8 cellular contexts compared by ENCODE assay signal in the genomic region with DNA sequence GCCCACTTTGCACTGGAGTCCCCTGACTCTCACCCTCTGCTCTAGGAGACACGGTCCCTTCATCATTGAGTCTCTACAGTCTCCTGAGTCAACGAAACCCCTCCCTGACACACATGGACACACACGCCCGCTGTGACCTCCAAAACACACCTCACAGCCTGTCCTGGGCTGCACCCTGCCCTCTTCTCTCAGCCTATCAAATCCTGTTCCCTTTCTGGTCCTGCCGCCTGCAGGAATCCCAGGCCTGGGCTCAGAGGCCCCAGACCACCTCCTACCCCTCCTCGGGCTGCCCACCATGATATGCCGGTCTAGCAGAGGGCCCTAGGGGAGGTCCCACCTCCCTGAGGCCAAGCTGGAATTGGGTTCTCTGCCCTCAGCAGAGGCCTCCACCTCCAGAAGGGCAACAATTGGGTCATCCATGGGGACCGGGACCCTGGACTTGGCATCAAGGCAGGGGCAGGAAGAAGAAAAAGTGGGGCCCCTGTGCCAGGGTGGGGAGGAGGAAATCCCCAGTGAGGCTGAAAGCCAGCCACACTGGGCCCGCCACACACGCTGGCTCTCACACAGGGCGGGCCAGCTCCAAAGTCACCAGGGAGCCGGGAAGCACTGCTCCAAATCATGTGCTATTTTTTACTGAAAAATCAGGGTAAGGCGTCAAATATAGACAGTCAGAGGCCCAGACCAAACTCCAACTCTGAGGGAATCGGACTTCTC. TPM values are rescaled to one million over a fixed set of nuclear protein-coding genes. Genes with fewer than 3 reads are reported as not detected.
A peak's percentile ranks its signal among the peaks of the same experiment; 100 is the strongest.
DNase-seq lines count a peak whose midpoint lies in the region; TF ChIP-seq lines count a peak whose summit lies in the region.

No MANE protein-coding gene starts in this region.

- intact Hi-C loops in activated CD4-positive, alpha-beta memory T cell treated with anti-CD3 and anti-CD28 coated beads for 36 hours (cut with micrococcal nuclease): loop anchor here (2.0 to 5.0 kb wide), 2 partner anchors 14 to 90 kb away; partner anchors contain the start of gene ITGA3

- H3K4me3 ChIP-seq in GM12875 (ENCODE audit: low read depth, low read length): peak overlapping the region; percentile 85
- peak overlapping the region; percentile 88 for H3K4me3 ChIP-seq in cardiac muscle cell
- H3K4me3 ChIP-seq in skeletal muscle tissue (ENCODE audit: low read length in 3 of 3): peak overlapping the region; percentile 69 to 81 (median 76)

- peak; percentile 31 for DNase-seq in activated CD4-positive, alpha-beta memory T cell treated with anti-CD3 and anti-CD28 coated beads for 36 hours
- DNase-seq in cardiac muscle cell (ENCODE audit: low read depth in 1 of 2, low spot score in 1 of 2) (no peak), NCI-H1092 (lab: John Stamatoyannopoulos, UW) (no peak), A172 (ENCODE audit: low spot score) (no peak), NCI-H345 (lab: John Stamatoyannopoulos, UW) (no peak), NOMO-1 (lab: John Stamatoyannopoulos, UW; ENCODE audit: unreplicated experiment in 2 of 2) (no peak)

- peak overlapping the region; percentile 69 to 84 (median 81) for H3K9ac ChIP-seq in skeletal muscle tissue (ENCODE audit: low read depth in 1 of 3, low read length in 3 of 3)

- POLR2A ChIA-PET in activated CD4-positive, alpha-beta memory T cell treated with anti-CD3 and anti-CD28 coated beads for 36 hours (lab: Charles Lee): no interaction called here

- H3K4me1 ChIP-seq in cardiac muscle cell (ENCODE audit: low read depth): peaks cover 10% of the 10 kb centered on the region
- H3K4me1 ChIP-seq in skeletal muscle tissue (ENCODE audit: control insufficient read depth in 3 of 3, insufficient read depth in 3 of 3, low read length in 3 of 3): peaks cover 57 to 68% (median 61%) of the 10 kb centered on the region in 3 donors

- CTCF ChIA-PET in activated CD4-positive, alpha-beta memory T cell treated with anti-CD3 and anti-CD28 coated beads for 36 hours (lab: Charles Lee): interaction anchor here (0.8 to 6.2 kb wide), 9 partner anchors 8 to 53 kb away, joined by 3 to 82 read pairs (median 4); partner anchors contain the start of gene SAMD14

- H3K27ac Mint-ChIP-seq in activated CD4-positive, alpha-beta memory T cell treated with anti-CD3 and anti-CD28 coated beads for 36 hours: peak overlapping the region; percentile 95

- peak overlapping the region; percentile 91 for H3K4me3 Mint-ChIP-seq in activated CD4-positive, alpha-beta memory T cell treated with anti-CD3 and anti-CD28 coated beads for 36 hours

- H3K9me3 Mint-ChIP-seq in activated CD4-positive, alpha-beta memory T cell treated with anti-CD3 and anti-CD28 coated beads for 36 hours: no peaks in the 10 kb centered on the region

- no peaks in the 10 kb centered on the region for H3K9me3 ChIP-seq in cardiac muscle cell (ENCODE audit: low read depth)
- H3K9me3 ChIP-seq in skeletal muscle tissue (ENCODE audit: control insufficient read depth in 3 of 3, low read length in 3 of 3): no peaks in the 10 kb centered on the region

- H3K27me3 ChIP-seq in cardiac muscle cell (no peaks in the 10 kb centered on the region), skeletal muscle tissue (ENCODE audit: control insufficient read depth in 3 of 3, insufficient read depth in 3 of 3, low read length in 3 of 3) (no peaks in the 10 kb centered on the region)

- peaks cover 56% of the 10 kb centered on the region for H3K4me1 Mint-ChIP-seq in activated CD4-positive, alpha-beta memory T cell treated with anti-CD3 and anti-CD28 coated beads for 36 hours (ENCODE audit: low read depth)

- H3K27ac ChIP-seq in cardiac muscle cell (no peak overlapping the region), skeletal muscle tissue (ENCODE audit: low read depth, low read length) (peak overlapping the region; percentile 81)

- no peaks in the 10 kb centered on the region for H3K27me3 Mint-ChIP-seq in activated CD4-positive, alpha-beta memory T cell treated with anti-CD3 and anti-CD28 coated beads for 36 hours

- H3K36me3 Mint-ChIP-seq in activated CD4-positive, alpha-beta memory T cell treated with anti-CD3 and anti-CD28 coated beads for 36 hours: peaks cover 47% of the 10 kb centered on the region

- TF ChIP-seq CTCF in GM12875 (IDR thresholded peaks at IDR 0.05; ENCODE audit: borderline replicate concordance, insufficient read depth, low read depth, low read length) (no peak), cardiac muscle cell (IDR thresholded peaks at IDR 0.05; ENCODE audit: low read depth, low read length) (no peak)

- peaks cover 20% of the 10 kb centered on the region for H3K36me3 ChIP-seq in cardiac muscle cell
- peaks cover 15 to 32% (median 29%) of the 10 kb centered on the region in 3 donors for H3K36me3 ChIP-seq in skeletal muscle tissue (ENCODE audit: control insufficient read depth in 3 of 3, insufficient read depth in 3 of 3, low read length in 3 of 3)

RNA-seq across cellular contexts. Expression of gene PPP1R9B, which starts 3.4 kb away (rescaled TPM):
- total RNA-seq in activated CD4-positive, alpha-beta memory T cell treated with anti-CD3 and anti-CD28 coated beads for 36 hours: 10 to 100 TPM; 84.3 to 86.1 TPM
- 45.6 and 59.4 TPM in 2 replicates for total RNA-seq in cardiac muscle cell
- 6.0 and 6.2 TPM in 2 replicates for polyA plus RNA-seq in cardiac muscle cell
- total RNA-seq in skeletal muscle tissue: 19.3 TPM
- total RNA-seq in A172 (2014; rRNA removed; shearing (Covaris generic)): 19.1 and 35.5 TPM in 2 replicates

RNA-seq across cellular contexts. Expression of gene SAMD14, which starts 17.1 kb away (rescaled TPM):
- 1 to 10 TPM; 3.4 to 3.7 TPM for total RNA-seq in activated CD4-positive, alpha-beta memory T cell treated with anti-CD3 and anti-CD28 coated beads for 36 hours
- total RNA-seq in cardiac muscle cell (1.2 and 2.8 TPM in 2 replicates), skeletal muscle tissue (1.0 TPM)
- polyA plus RNA-seq in cardiac muscle cell: 2.0 and 2.5 TPM in 2 replicates
- 0.50 and 0.62 TPM in 2 replicates for total RNA-seq in A172 (2014; rRNA removed; shearing (Covaris generic))

RNA-seq across cellular contexts. Expression of gene SGCA, which starts 18.7 kb away (rescaled TPM):
- total RNA-seq in activated CD4-positive, alpha-beta memory T cell treated with anti-CD3 and anti-CD28 coated beads for 36 hours: under 1 TPM in 1 of 2 experiments, not detected in 1; 0.59 TPM
- total RNA-seq in cardiac muscle cell (57.5 and 63.3 TPM in 2 replicates), skeletal muscle tissue (158 TPM)
- 69.9 and 90.6 TPM in 2 replicates for polyA plus RNA-seq in cardiac muscle cell
- total RNA-seq in A172 (2014; rRNA removed; shearing (Covaris generic)): 0.22 and 9.3 TPM in 2 replicates

RNA-seq across cellular contexts. Expression of gene PDK2, which starts 51.9 kb away (rescaled TPM):
- 10 to 100 TPM; 13.3 to 14.6 TPM for total RNA-seq in activated CD4-positive, alpha-beta memory T cell treated with anti-CD3 and anti-CD28 coated beads for 36 hours
- total RNA-seq in cardiac muscle cell: 79.5 and 88.5 TPM in 2 replicates
- 146 and 156 TPM in 2 replicates for polyA plus RNA-seq in cardiac muscle cell
- total RNA-seq in skeletal muscle tissue: 18.8 TPM
- 13.7 and 13.9 TPM in 2 replicates for total RNA-seq in A172 (2014; rRNA removed; shearing (Covaris generic))

RNA-seq across cellular contexts. Expression of gene COL1A1, which starts 54.3 kb away (rescaled TPM):
- 1 to 10 TPM; 2.3 to 3.7 TPM for total RNA-seq in activated CD4-positive, alpha-beta memory T cell treated with anti-CD3 and anti-CD28 coated beads for 36 hours
- total RNA-seq in cardiac muscle cell (80.6 and 127 TPM in 2 replicates), skeletal muscle tissue (3,450 TPM)
- polyA plus RNA-seq in cardiac muscle cell: 212 and 261 TPM in 2 replicates
- 6.2 and 15.7 TPM in 2 replicates for total RNA-seq in A172 (2014; rRNA removed; shearing (Covaris generic))
